2 cellular contexts compared by ENCODE assay signal in the genomic region with DNA sequence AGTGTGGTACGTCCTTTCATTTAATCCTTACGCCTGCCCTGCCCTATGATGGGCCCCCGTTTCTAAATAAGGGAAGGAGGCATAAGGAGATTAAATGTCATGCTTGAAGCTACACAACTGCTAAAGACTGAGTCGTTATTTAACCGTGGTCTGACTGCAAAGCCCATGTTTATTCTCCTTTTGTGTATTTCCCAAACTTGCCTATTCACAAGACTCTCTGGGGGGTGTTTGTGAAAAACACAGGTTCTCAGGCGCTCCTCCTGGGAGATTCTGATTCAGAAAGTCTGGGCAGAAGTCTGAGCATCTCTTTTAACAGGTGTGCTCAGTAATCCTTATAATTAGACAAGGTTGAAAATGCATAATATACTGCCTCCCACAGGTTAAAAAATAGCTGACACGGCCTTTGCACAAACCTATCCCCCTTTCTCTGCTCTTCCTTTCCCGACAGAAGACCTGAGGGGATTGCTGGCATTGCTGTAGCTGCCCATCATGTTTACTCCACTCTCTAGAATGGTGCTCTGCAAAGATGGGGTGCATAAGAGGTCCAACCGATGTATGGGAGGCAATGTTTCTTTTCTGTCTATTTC.
TF ChIP-seq lines count a peak whose summit lies in the region.

No MANE protein-coding gene starts in this region.

TF ChIP-seq in A549, 52 proteins besides CTCF, POLR2A, EP300 and RAD21 (continued from another document):
- TF ChIP-seq REST (IDR thresholded peaks at IDR 0.05), result no peak

TF ChIP-seq in GM23338, 12 proteins besides CTCF, POLR2A, EP300 and RAD21 (continued from another document):
- TF ChIP-seq ZNF462 (CRISPR knock-in tag; IDR thresholded peaks at IDR 0.05), result no peak
- TF ChIP-seq EZH2phosphoT487 (IDR thresholded peaks at IDR 0.05; ENCODE audit: unreplicated experiment), result no peak
- TF ChIP-seq ZNF331 (CRISPR knock-in tag; IDR thresholded peaks at IDR 0.05; ENCODE audit: low read depth), result no peak
- no peak for TF ChIP-seq ZNF114 (CRISPR knock-in tag; IDR thresholded peaks at IDR 0.05)
- no peak for TF ChIP-seq EZH2 (IDR thresholded peaks at IDR 0.05; ENCODE audit: low read depth, unreplicated experiment)
- TF ChIP-seq JUNB (IDR thresholded peaks at IDR 0.05; ENCODE audit: unreplicated experiment), result no peak
- no peak for TF ChIP-seq REST (IDR thresholded peaks at IDR 0.05; ENCODE audit: unreplicated experiment)
- no peak for TF ChIP-seq NANOG (IDR thresholded peaks at IDR 0.05; ENCODE audit: borderline replicate concordance)
- TF ChIP-seq STAT1 (IDR thresholded peaks at IDR 0.05; ENCODE audit: unreplicated experiment), result no peak
- TF ChIP-seq, protein P1, sequence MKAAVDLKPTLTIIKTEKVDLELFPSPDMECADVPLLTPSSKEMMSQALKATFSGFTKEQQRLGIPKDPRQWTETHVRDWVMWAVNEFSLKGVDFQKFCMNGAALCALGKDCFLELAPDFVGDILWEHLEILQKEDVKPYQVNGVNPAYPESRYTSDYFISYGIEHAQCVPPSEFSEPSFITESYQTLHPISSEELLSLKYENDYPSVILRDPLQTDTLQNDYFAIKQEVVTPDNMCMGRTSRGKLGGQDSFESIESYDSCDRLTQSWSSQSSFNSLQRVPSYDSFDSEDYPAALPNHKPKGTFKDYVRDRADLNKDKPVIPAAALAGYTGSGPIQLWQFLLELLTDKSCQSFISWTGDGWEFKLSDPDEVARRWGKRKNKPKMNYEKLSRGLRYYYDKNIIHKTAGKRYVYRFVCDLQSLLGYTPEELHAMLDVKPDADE (IDR thresholded peaks at IDR 0.05), result no peak
